Comparison of ENCODE assay signal across 1 cellular context in genomic region chr2:230356084-230356483, GRCh38.
A peak's percentile ranks its signal among the peaks of the same experiment; 100 is the strongest.
TF ChIP-seq lines count a peak whose summit lies in the region.

No MANE protein-coding gene starts in this region.

TF ChIP-seq in HepG2, 621 proteins besides CTCF, POLR2A, EP300 and RAD21 (continued from another document and continues in another):
- TF ChIP-seq KLF11 (CRISPR knock-in tag; IDR thresholded peaks at IDR 0.05) (no peak), ZNF496 (CRISPR knock-in tag; IDR thresholded peaks at IDR 0.05; ENCODE audit: insufficient replicate concordance) (no peak), ZSCAN22 (CRISPR knock-in tag; IDR thresholded peaks at IDR 0.05) (no peak), ZNF234 (CRISPR knock-in tag; conservative IDR thresholded peaks at IDR 0.05) (no peak), KDM2A (CRISPR knock-in tag; IDR thresholded peaks at IDR 0.05; ENCODE audit: borderline replicate concordance, low read depth) (no peak), ZBTB20 (CRISPR knock-in tag; IDR thresholded peaks at IDR 0.05; ENCODE audit: borderline replicate concordance, low read depth) (no peak), DPF2 (CRISPR knock-in tag; IDR thresholded peaks at IDR 0.05; ENCODE audit: borderline replicate concordance, low read depth) (0 out of 2 replicates have a peak, but pooled peaks have one; percentile 43), ZNF883 (CRISPR knock-in tag; IDR thresholded peaks at IDR 0.05; ENCODE audit: not compliant biosample characterization) (no peak), NR1H2 (CRISPR knock-in tag; IDR thresholded peaks at IDR 0.05; ENCODE audit: borderline replicate concordance, low read depth) (no peak), MIXL1 (CRISPR knock-in tag; IDR thresholded peaks at IDR 0.05) (peak; percentile 65), TBX3 (IDR thresholded peaks at IDR 0.05; ENCODE audit: borderline replicate concordance) (no peak), AGO1 (IDR thresholded peaks at IDR 0.05; ENCODE audit: low read depth, low read length, poor library complexity, severe bottlenecking) (no peak), PRMT3 (CRISPR knock-in tag; IDR thresholded peaks at IDR 0.05; ENCODE audit: borderline replicate concordance, low read depth) (no peak), MXD1 (CRISPR knock-in tag; IDR thresholded peaks at IDR 0.05) (no peak), ZNF12 (CRISPR knock-in tag; IDR thresholded peaks at IDR 0.05) (no peak), ZNF530 (CRISPR knock-in tag; IDR thresholded peaks at IDR 0.05; ENCODE audit: low read depth) (no peak), FOXA1 (IDR thresholded peaks at IDR 0.05) (peak; percentile 43; the same call in 1 of the 2 replicates), FOXA1 (CRISPR knock-in tag; IDR thresholded peaks at IDR 0.05) (peak; percentile 92), ZNF33A (CRISPR knock-in tag; IDR thresholded peaks at IDR 0.05; ENCODE audit: borderline replicate concordance) (no peak), SKI (IDR thresholded peaks at IDR 0.05; ENCODE audit: partially characterized antibody) (no peak), AHR (CRISPR knock-in tag; IDR thresholded peaks at IDR 0.05) (no peak), SP2 (CRISPR knock-in tag; IDR thresholded peaks at IDR 0.05) (no peak), ZNF251 (CRISPR knock-in tag; IDR thresholded peaks at IDR 0.05) (no peak), ZSCAN31 (CRISPR knock-in tag; IDR thresholded peaks at IDR 0.05; ENCODE audit: low read depth) (no peak), TGIF2 (CRISPR knock-in tag; IDR thresholded peaks at IDR 0.05) (no peak), NFRKB (IDR thresholded peaks at IDR 0.05) (no peak), GRHL1 (CRISPR knock-in tag; conservative IDR thresholded peaks at IDR 0.05) (no peak), TCF7 (IDR thresholded peaks at IDR 0.05; ENCODE audit: low read depth) (peak; percentile 41; the same call in 1 of the 2 replicates), HDAC2 (CRISPR knock-in tag; IDR thresholded peaks at IDR 0.05) (peak; percentile 42; the same call in 1 of the 2 replicates), BCL3 (CRISPR knock-in tag; IDR thresholded peaks at IDR 0.05) (no peak), ZNF678 (CRISPR knock-in tag; IDR thresholded peaks at IDR 0.05) (no peak), ZNF143 (CRISPR knock-in tag; IDR thresholded peaks at IDR 0.05) (no peak), BRF2 (CRISPR knock-in tag; IDR thresholded peaks at IDR 0.05) (no peak), SNAI1 (CRISPR knock-in tag; IDR thresholded peaks at IDR 0.05; ENCODE audit: borderline replicate concordance) (no peak), ZNF598 (CRISPR knock-in tag; IDR thresholded peaks at IDR 0.05; ENCODE audit: borderline replicate concordance) (no peak), MTA3 (CRISPR knock-in tag; IDR thresholded peaks at IDR 0.05) (no peak), FOXO1 (CRISPR knock-in tag; IDR thresholded peaks at IDR 0.05) (no peak), AKAP8 (CRISPR knock-in tag; IDR thresholded peaks at IDR 0.05) (no peak), ZNF841 (CRISPR knock-in tag; IDR thresholded peaks at IDR 0.05; ENCODE audit: borderline replicate concordance) (no peak), ATRX (CRISPR knock-in tag; IDR thresholded peaks at IDR 0.05; ENCODE audit: borderline replicate concordance) (no peak), ZNF816 (CRISPR knock-in tag; IDR thresholded peaks at IDR 0.05; ENCODE audit: borderline replicate concordance) (no peak), CEBPB (IDR thresholded peaks at IDR 0.05; ENCODE audit: borderline replicate concordance, low read depth, low read length) (peak; percentile 95), MYNN (CRISPR knock-in tag; IDR thresholded peaks at IDR 0.05; ENCODE audit: low read depth) (no peak), NRL (CRISPR knock-in tag; IDR thresholded peaks at IDR 0.05; ENCODE audit: borderline replicate concordance) (no peak), HINFP (CRISPR knock-in tag; IDR thresholded peaks at IDR 0.05; ENCODE audit: low read depth) (no peak), MLXIP (CRISPR knock-in tag; IDR thresholded peaks at IDR 0.05; ENCODE audit: borderline replicate concordance) (no peak), SP4 (CRISPR knock-in tag; IDR thresholded peaks at IDR 0.05) (no peak), ZNF10 (CRISPR knock-in tag; IDR thresholded peaks at IDR 0.05; ENCODE audit: borderline replicate concordance, low read depth) (no peak), SIX1 (CRISPR knock-in tag; IDR thresholded peaks at IDR 0.05; ENCODE audit: borderline replicate concordance) (peak; percentile 53; the same call in 1 of the 2 replicates), CENPT (CRISPR knock-in tag; IDR thresholded peaks at IDR 0.05; ENCODE audit: low read depth) (no peak), NFE2L1 (CRISPR knock-in tag; IDR thresholded peaks at IDR 0.05; ENCODE audit: borderline replicate concordance) (no peak), SRSF1 (optimal IDR thresholded peaks at IDR 0.05; ENCODE audit: low read depth, low read length) (no peak), ZNF20 (CRISPR knock-in tag; IDR thresholded peaks at IDR 0.05) (no peak), SCMH1 (CRISPR knock-in tag; IDR thresholded peaks at IDR 0.05; ENCODE audit: borderline replicate concordance) (no peak), CREM (IDR thresholded peaks at IDR 0.05) (peak; percentile 28), CREM (CRISPR knock-in tag; IDR thresholded peaks at IDR 0.05) (no peak), SETDB1 (CRISPR knock-in tag; IDR thresholded peaks at IDR 0.05; ENCODE audit: borderline replicate concordance) (no peak)
- TF ChIP-seq, protein P1, sequence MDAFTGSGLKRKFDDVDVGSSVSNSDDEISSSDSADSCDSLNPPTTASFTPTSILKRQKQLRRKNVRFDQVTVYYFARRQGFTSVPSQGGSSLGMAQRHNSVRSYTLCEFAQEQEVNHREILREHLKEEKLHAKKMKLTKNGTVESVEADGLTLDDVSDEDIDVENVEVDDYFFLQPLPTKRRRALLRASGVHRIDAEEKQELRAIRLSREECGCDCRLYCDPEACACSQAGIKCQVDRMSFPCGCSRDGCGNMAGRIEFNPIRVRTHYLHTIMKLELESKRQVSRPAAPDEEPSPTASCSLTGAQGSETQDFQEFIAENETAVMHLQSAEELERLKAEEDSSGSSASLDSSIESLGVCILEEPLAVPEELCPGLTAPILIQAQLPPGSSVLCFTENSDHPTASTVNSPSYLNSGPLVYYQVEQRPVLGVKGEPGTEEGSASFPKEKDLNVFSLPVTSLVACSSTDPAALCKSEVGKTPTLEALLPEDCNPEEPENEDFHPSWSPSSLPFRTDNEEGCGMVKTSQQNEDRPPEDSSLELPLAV (CRISPR knock-in tag; conservative IDR thresholded peaks at IDR 0.05; ENCODE audit: low read depth): no peak
- TF ChIP-seq, protein P2, sequence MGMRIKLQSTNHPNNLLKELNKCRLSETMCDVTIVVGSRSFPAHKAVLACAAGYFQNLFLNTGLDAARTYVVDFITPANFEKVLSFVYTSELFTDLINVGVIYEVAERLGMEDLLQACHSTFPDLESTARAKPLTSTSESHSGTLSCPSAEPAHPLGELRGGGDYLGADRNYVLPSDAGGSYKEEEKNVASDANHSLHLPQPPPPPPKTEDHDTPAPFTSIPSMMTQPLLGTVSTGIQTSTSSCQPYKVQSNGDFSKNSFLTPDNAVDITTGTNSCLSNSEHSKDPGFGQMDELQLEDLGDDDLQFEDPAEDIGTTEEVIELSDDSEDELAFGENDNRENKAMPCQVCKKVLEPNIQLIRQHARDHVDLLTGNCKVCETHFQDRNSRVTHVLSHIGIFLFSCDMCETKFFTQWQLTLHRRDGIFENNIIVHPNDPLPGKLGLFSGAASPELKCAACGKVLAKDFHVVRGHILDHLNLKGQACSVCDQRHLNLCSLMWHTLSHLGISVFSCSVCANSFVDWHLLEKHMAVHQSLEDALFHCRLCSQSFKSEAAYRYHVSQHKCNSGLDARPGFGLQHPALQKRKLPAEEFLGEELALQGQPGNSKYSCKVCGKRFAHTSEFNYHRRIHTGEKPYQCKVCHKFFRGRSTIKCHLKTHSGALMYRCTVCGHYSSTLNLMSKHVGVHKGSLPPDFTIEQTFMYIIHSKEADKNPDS (CRISPR knock-in tag; IDR thresholded peaks at IDR 0.05): no peak
- TF ChIP-seq, protein P3, sequence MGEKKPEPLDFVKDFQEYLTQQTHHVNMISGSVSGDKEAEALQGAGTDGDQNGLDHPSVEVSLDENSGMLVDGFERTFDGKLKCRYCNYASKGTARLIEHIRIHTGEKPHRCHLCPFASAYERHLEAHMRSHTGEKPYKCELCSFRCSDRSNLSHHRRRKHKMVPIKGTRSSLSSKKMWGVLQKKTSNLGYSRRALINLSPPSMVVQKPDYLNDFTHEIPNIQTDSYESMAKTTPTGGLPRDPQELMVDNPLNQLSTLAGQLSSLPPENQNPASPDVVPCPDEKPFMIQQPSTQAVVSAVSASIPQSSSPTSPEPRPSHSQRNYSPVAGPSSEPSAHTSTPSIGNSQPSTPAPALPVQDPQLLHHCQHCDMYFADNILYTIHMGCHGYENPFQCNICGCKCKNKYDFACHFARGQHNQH (CRISPR knock-in tag; IDR thresholded peaks at IDR 0.05): no peak
- TF ChIP-seq, protein P4, sequence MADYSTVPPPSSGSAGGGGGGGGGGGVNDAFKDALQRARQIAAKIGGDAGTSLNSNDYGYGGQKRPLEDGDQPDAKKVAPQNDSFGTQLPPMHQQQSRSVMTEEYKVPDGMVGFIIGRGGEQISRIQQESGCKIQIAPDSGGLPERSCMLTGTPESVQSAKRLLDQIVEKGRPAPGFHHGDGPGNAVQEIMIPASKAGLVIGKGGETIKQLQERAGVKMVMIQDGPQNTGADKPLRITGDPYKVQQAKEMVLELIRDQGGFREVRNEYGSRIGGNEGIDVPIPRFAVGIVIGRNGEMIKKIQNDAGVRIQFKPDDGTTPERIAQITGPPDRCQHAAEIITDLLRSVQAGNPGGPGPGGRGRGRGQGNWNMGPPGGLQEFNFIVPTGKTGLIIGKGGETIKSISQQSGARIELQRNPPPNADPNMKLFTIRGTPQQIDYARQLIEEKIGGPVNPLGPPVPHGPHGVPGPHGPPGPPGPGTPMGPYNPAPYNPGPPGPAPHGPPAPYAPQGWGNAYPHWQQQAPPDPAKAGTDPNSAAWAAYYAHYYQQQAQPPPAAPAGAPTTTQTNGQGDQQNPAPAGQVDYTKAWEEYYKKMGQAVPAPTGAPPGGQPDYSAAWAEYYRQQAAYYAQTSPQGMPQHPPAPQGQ (CRISPR knock-in tag; IDR thresholded peaks at IDR 0.05; ENCODE audit: borderline replicate concordance): no peak
